In genomic region chr6:33249732-33250625, GRCh38 we compare ENCODE assay signal across 1 cellular context.
TF ChIP-seq lines count a peak whose summit lies in the region.

No MANE protein-coding gene starts in this region.

TF ChIP-seq in H1, 55 proteins besides CTCF, POLR2A, EP300 and RAD21:
- no peak for TF ChIP-seq NANOG (IDR thresholded peaks at IDR 0.05; ENCODE audit: insufficient read depth, low read depth, low read length, poor library complexity, severe bottlenecking)
- no peak for TF ChIP-seq EGR1 (IDR thresholded peaks at IDR 0.05; ENCODE audit: borderline replicate concordance, low read depth, low read length)
- TF ChIP-seq RXRA (IDR thresholded peaks at IDR 0.05; ENCODE audit: insufficient read depth, low read depth, low read length), result no peak
- TF ChIP-seq SP2 (IDR thresholded peaks at IDR 0.05; ENCODE audit: low read length), result no peak
- TF ChIP-seq, protein P1, sequence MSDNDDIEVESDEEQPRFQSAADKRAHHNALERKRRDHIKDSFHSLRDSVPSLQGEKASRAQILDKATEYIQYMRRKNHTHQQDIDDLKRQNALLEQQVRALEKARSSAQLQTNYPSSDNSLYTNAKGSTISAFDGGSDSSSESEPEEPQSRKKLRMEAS (IDR thresholded peaks at IDR 0.05), result no peak
- TF ChIP-seq SRF (IDR thresholded peaks at IDR 0.05; ENCODE audit: low read depth, low read length), result no peak
- TF ChIP-seq SP1 (IDR thresholded peaks at IDR 0.05; ENCODE audit: low read depth, low read length), result no peak
- TF ChIP-seq PHF8 (conservative IDR thresholded peaks at IDR 0.05; ENCODE audit: low read depth, low read length), result no peak
- no peak for TF ChIP-seq CREB1 (IDR thresholded peaks at IDR 0.05)
- no peak for TF ChIP-seq RNF2 (IDR thresholded peaks at IDR 0.05; ENCODE audit: borderline replicate concordance, low read depth, low read length, missing control alignments, poor library complexity, severe bottlenecking)
- no peak for TF ChIP-seq ASH2L (IDR thresholded peaks at IDR 0.05; ENCODE audit: low read length)
- TF ChIP-seq BCL11A (IDR thresholded peaks at IDR 0.05; ENCODE audit: low read depth in 2 of 2, low read length in 2 of 2), result no peak
- TF ChIP-seq TEAD4 (IDR thresholded peaks at IDR 0.05; ENCODE audit: low read depth, low read length), result no peak
- TF ChIP-seq ZNF274 (IDR thresholded peaks at IDR 0.05; ENCODE audit: borderline replicate concordance, extremely low read depth, low read length), result no peak
- no peak for TF ChIP-seq GABPA (IDR thresholded peaks at IDR 0.05; ENCODE audit: borderline replicate concordance, insufficient read depth, low read length)
- TF ChIP-seq TAF7 (optimal IDR thresholded peaks at IDR 0.05; ENCODE audit: borderline replicate concordance, low read depth, low read length), result no peak
- no peak for TF ChIP-seq CEBPB (IDR thresholded peaks at IDR 0.05; ENCODE audit: low read depth, low read length)
- no peak for TF ChIP-seq USF2 (IDR thresholded peaks at IDR 0.05; ENCODE audit: low read length)
